ENCODE assay signal across 10 cellular contexts in the genomic region with DNA sequence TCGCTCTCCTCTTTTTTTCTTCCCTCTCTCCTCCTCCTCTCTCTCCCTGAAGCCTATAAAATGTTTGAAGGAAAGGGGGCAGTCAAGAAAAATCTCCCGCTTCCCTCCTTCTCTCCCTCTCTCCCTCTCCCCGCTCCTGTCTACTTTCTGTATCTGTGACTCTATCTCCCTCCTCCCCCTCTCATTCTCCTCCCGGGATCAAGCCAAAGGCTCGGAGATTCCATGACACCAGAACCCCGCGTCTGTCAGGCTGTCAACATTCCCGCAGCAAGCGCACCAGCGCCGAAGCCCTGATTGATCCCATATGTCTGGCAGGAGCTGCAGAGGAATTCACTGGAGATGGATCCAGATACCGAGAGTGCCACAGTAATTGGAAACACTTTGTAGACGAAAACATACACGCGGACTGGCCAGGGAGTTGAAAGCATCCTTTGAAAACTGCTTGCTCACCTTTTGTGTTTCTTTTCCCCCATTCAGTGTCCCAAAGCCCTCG. TPM values are rescaled to one million over a fixed set of nuclear protein-coding genes. Genes with fewer than 3 reads are reported as not detected.
DNase-seq lines count a peak whose midpoint lies in the region; ATAC-seq, FAIRE-seq and TF ChIP-seq lines count a peak whose summit lies in the region.
"Had no signal": no experiment of that assay in that cellular context is flagged by ENCODE, and none has a peak within 500 bp of the region (broad histone marks: within the 10 kb centered on the region; RNA-seq: fewer than 3 reads in every experiment).

No MANE protein-coding gene starts in this region.

- no peak for FAIRE-seq in GM12891 (lab: Jason Lieb, UNC)

- H3K36me3 Mint-ChIP-seq in WTC11, result no peaks in the 10 kb centered on the region
- H3K36me3 Mint-ChIP-seq: activated naive CD4-positive, alpha-beta T cell treated with anti-CD3 and anti-CD28 coated beads, Interleukin-2, amount 50 U/mL, for 24 hours had no signal

- H3K27me3 ChIP-seq in left ventricle myocardium inferior (ENCODE audit: low read depth) (peaks cover 83% of the 10 kb centered on the region), rectal smooth muscle tissue (ENCODE audit: control insufficient read depth, insufficient read depth, low read length) (no peaks in the 10 kb centered on the region)

- H3K27me3 Mint-ChIP-seq in WTC11 (ENCODE audit: low read depth), result peaks cover 53% of the 10 kb centered on the region

- peaks cover 15% of the 10 kb centered on the region for H3K9me3 ChIP-seq in left ventricle myocardium inferior (replicated peaks)

- peaks cover 32% of the 10 kb centered on the region for H3K4me1 Mint-ChIP-seq in WTC11
- H3K4me1 Mint-ChIP-seq: activated naive CD4-positive, alpha-beta T cell treated with anti-CD3 and anti-CD28 coated beads, Interleukin-2, amount 50 U/mL, for 24 hours had no signal

- H3K4me1 ChIP-seq in left ventricle myocardium inferior (peaks cover 19% of the 10 kb centered on the region), rectal smooth muscle tissue (ENCODE audit: control insufficient read depth, insufficient read depth, low read length) (no peaks in the 10 kb centered on the region)

- no peaks in the 10 kb centered on the region for H3K9me3 Mint-ChIP-seq in WTC11

- peak overlapping the region; percentile 69 for H3K4me3 ChIP-seq in left ventricle myocardium inferior
- H3K4me3 ChIP-seq in rectal smooth muscle tissue (ENCODE audit: low read length), result peak overlapping the region; percentile 63

- intact Hi-C loops in left ventricle myocardium inferior (cut with micrococcal nuclease), result no loop called here

- CTCF ChIA-PET in WTC11 (lab: Charles Lee), result interaction anchor here (0.6 to 1.4 kb wide), 5 partner anchors 12 to 400 kb away, joined by 3 to 5 read pairs (median 4); no protein-coding TSS in a partner anchor

- POLR2A ChIA-PET in WTC11 (lab: Charles Lee), result no interaction called here

- H3K27ac ChIP-seq in left ventricle myocardium inferior (replicated peaks) (peak overlapping the region; percentile 80), rectal smooth muscle tissue (ENCODE audit: low read depth, low read length) (peak overlapping the region; percentile 64)

- H3K36me3 ChIP-seq in left ventricle myocardium inferior, result no peaks in the 10 kb centered on the region
- H3K36me3 ChIP-seq in rectal smooth muscle tissue (ENCODE audit: control insufficient read depth, insufficient read depth, low read length), result no peaks in the 10 kb centered on the region

- peak overlapping the region; percentile 84 for H3K4me3 Mint-ChIP-seq in WTC11
- H3K4me3 Mint-ChIP-seq: activated naive CD4-positive, alpha-beta T cell treated with anti-CD3 and anti-CD28 coated beads, Interleukin-2, amount 50 U/mL, for 24 hours had no signal

- no peak overlapping the region for H3K27ac Mint-ChIP-seq in WTC11
- H3K27ac Mint-ChIP-seq: activated naive CD4-positive, alpha-beta T cell treated with anti-CD3 and anti-CD28 coated beads, Interleukin-2, amount 50 U/mL, for 24 hours had no signal

- ATAC-seq in WTC11, result peak; percentile 41
- no peak for ATAC-seq in GM18517 (IDR thresholded peaks at IDR 0.05; ENCODE audit: unreplicated experiment)

- TF ChIP-seq CTCF in WTC11 (IDR thresholded peaks at IDR 0.05) (no peak), left ventricle myocardium inferior (IDR thresholded peaks at IDR 0.05; ENCODE audit: borderline replicate concordance) (no peak)

- TF ChIP-seq POLR2A in GM12891 (IDR thresholded peaks at IDR 0.05; ENCODE audit: low read depth, low read length), result no peak

- no peak overlapping the region for H3K9ac ChIP-seq in rectal smooth muscle tissue (ENCODE audit: low read length)

- DNase-seq in EL (peak; percentile 80), WTC11 (ENCODE audit: low spot score) (peak; percentile 31), left ventricle myocardium inferior (peak; percentile 23), NCI-H1105 treated with DMSO at 0.1 percent for 48 hours (lab: John Stamatoyannopoulos, UW) (no peak), COLO829 (ENCODE audit: low spot score) (no peak), GM12891 (ENCODE audit: insufficient read length, low spot score) (no peak)
- DNase-seq: NCI-H226 had no signal

TF ChIP-seq in WTC11, 78 proteins besides CTCF, POLR2A, EP300 and RAD21 (continues in another document):
- TF ChIP-seq, protein P1, sequence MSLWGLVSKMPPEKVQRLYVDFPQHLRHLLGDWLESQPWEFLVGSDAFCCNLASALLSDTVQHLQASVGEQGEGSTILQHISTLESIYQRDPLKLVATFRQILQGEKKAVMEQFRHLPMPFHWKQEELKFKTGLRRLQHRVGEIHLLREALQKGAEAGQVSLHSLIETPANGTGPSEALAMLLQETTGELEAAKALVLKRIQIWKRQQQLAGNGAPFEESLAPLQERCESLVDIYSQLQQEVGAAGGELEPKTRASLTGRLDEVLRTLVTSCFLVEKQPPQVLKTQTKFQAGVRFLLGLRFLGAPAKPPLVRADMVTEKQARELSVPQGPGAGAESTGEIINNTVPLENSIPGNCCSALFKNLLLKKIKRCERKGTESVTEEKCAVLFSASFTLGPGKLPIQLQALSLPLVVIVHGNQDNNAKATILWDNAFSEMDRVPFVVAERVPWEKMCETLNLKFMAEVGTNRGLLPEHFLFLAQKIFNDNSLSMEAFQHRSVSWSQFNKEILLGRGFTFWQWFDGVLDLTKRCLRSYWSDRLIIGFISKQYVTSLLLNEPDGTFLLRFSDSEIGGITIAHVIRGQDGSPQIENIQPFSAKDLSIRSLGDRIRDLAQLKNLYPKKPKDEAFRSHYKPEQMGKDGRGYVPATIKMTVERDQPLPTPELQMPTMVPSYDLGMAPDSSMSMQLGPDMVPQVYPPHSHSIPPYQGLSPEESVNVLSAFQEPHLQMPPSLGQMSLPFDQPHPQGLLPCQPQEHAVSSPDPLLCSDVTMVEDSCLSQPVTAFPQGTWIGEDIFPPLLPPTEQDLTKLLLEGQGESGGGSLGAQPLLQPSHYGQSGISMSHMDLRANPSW (CRISPR knock-in tag; conservative IDR thresholded peaks at IDR 0.05; ENCODE audit: low read depth), result no peak
- TF ChIP-seq, protein P2, sequence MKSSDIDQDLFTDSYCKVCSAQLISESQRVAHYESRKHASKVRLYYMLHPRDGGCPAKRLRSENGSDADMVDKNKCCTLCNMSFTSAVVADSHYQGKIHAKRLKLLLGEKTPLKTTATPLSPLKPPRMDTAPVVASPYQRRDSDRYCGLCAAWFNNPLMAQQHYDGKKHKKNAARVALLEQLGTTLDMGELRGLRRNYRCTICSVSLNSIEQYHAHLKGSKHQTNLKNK (CRISPR knock-in tag; IDR thresholded peaks at IDR 0.05), result no peak
- TF ChIP-seq ZNF121 (CRISPR knock-in tag; IDR thresholded peaks at IDR 0.05) (no peak), RORB (CRISPR knock-in tag; IDR thresholded peaks at IDR 0.05) (no peak), MYBL2 (CRISPR knock-in tag; IDR thresholded peaks at IDR 0.05) (no peak), ZNF416 (CRISPR knock-in tag; IDR thresholded peaks at IDR 0.05) (no peak), GABPB1 (CRISPR knock-in tag; IDR thresholded peaks at IDR 0.05) (no peak)
- TF ChIP-seq, protein P3, sequence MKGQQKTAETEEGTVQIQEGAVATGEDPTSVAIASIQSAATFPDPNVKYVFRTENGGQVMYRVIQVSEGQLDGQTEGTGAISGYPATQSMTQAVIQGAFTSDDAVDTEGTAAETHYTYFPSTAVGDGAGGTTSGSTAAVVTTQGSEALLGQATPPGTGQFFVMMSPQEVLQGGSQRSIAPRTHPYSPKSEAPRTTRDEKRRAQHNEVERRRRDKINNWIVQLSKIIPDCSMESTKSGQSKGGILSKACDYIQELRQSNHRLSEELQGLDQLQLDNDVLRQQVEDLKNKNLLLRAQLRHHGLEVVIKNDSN (CRISPR knock-in tag; IDR thresholded peaks at IDR 0.05), result no peak

TF ChIP-seq in GM12891, 5 proteins besides CTCF, POLR2A, EP300 and RAD21:
- no peak for TF ChIP-seq POLR2AphosphoS5 (IDR thresholded peaks at IDR 0.05; ENCODE audit: low read depth, low read length)
- TF ChIP-seq PAX5 (IDR thresholded peaks at IDR 0.05; ENCODE audit: insufficient read depth, low read length, severe bottlenecking), result no peak
- no peak for TF ChIP-seq SPI1 (IDR thresholded peaks at IDR 0.05; ENCODE audit: low read depth, low read length)
- TF ChIP-seq TAF1 (IDR thresholded peaks at IDR 0.05; ENCODE audit: low read depth, low read length), result no peak
- no peak for TF ChIP-seq POU2F2 (IDR thresholded peaks at IDR 0.05; ENCODE audit: low read depth, low read length)

RNA-seq across cellular contexts. Expression of a gene that starts 0.3 kb away (rescaled TPM):
- 0.39 to 0.74 TPM (median 0.48 TPM) in 3 replicates for total RNA-seq in WTC11 (2021)
- total RNA-seq in left ventricle myocardium inferior, result 8.8 TPM
- 0.01 TPM for polyA plus RNA-seq in GM12891 (2012; ENCODE audit: low read depth, missing spikeins)

Comparison
In these comparisons a context has a peak if more than half of its experiments do, and no peak if none do; other contexts are left out.
1. DNase-seq: peak in EL (single experiment), WTC11 (single experiment) and left ventricle myocardium inferior (single experiment); none in NCI-H1105 treated with DMSO at 0.1 percent for 48 hours (single experiment), COLO829 (single experiment) and GM12891 (single experiment).